ENCODE assay signal across 7 cellular contexts in the genomic region with DNA sequence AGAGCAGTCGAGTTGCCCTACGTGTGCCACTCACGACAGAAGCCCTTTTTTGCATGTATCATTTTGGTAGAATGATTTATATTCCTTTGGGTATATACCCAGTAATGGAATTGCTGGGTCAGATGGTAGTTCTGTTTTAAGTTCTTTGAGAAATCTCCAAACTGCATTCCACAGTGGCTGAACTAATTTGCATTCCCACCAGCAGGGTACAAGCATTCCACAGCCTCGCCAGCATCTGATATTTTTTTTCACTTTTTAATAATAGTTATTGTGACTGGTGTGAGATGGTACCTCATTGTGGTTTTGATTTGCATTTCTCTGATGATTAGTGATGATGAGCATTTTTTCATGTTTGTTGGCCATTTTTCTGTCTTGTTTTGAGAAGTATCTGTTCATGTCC. TPM values are rescaled to one million over a fixed set of nuclear protein-coding genes. Genes with fewer than 3 reads are reported as not detected.
DNase-seq lines count a peak whose midpoint lies in the region; FAIRE-seq and TF ChIP-seq lines count a peak whose summit lies in the region.
"Not testable (repeated sequence)": the region's sequence is repeated elsewhere in the genome, so short reads cannot be mapped to it uniquely, and the experiment has no call there.

No MANE protein-coding gene starts in this region.

- TF ChIP-seq POLR2A in H1 (IDR thresholded peaks at IDR 0.05; ENCODE audit: control extremely low read depth in 1 of 2, low read depth in 2 of 2, low read length in 2 of 2) = not testable (repeated sequence)

- not testable (repeated sequence) for H3K27ac ChIP-seq in H1 (ENCODE audit: low read depth, low read length); mesendoderm (ENCODE audit: low read depth, low read length)

- not testable (repeated sequence) for H2BK20ac ChIP-seq in H1 (ENCODE audit: low read length)

- not testable (repeated sequence) for H3K79me1 ChIP-seq in H1 (ENCODE audit: low read depth, low read length); mesendoderm (ENCODE audit: low read length)

- not testable (repeated sequence) for H2BK15ac ChIP-seq in H1 (ENCODE audit: low read length); mesendoderm (replicated peaks; ENCODE audit: low read depth)

- H3K23me2 ChIP-seq in H1 (ENCODE audit: low read depth, low read length) = not testable (repeated sequence)

- POLR2A ChIA-PET in H1 (lab: Charles Lee; ENCODE audit: partially characterized antibody) = interaction anchor here (1.8 kb wide), 1 partner anchor 11 kb away, joined by 5 read pairs; the partner anchor contains the start of gene OSBP

- not testable (repeated sequence) for H2AK5ac ChIP-seq in H1 (ENCODE audit: low read depth, low read length); mesendoderm (ENCODE audit: low read length)

- H3K4me1 ChIP-seq in H1 (replicated peaks in 1 of 4; ENCODE audit: control insufficient read depth in 3 of 4, insufficient read depth in 4 of 4, low read length in 3 of 4); mesendoderm (ENCODE audit: control insufficient read depth, low read depth, low read length): not testable (repeated sequence)

- H4K20me1 ChIP-seq in H1 (replicated peaks in 1 of 2; ENCODE audit: control insufficient read depth in 1 of 2, insufficient read depth in 2 of 2, low read length in 2 of 2) = not testable (repeated sequence)

- in situ Hi-C loops in astrocyte of the cerebellum (cut with HindIII; ENCODE audit: low sequenced_read_pairs) = not testable (repeated sequence)

- not testable (repeated sequence) for H2BK12ac ChIP-seq in H1 (ENCODE audit: low read depth, low read length)

- not testable (repeated sequence) for H2AFZ ChIP-seq in H1 (ENCODE audit: low read length)

- DNase-seq in EL (peak; percentile 11), LHCN-M2 (ENCODE audit: low read depth) (peak; percentile 6), astrocyte of the cerebellum (ENCODE audit: low read depth) (peak; percentile 11), fibroblast of pulmonary artery (ENCODE audit: low read depth) (peak; percentile 13), mesendoderm (peak; percentile 13)
- not testable (repeated sequence) for DNase-seq in H1 (ENCODE audit: low read depth in 1 of 2, low spot score in 2 of 2); progenitor cell of endocrine pancreas (ENCODE audit: low spot score, unreplicated experiment)

- H3K14ac ChIP-seq in H1 (ENCODE audit: insufficient read length) = not testable (repeated sequence)

- not testable (repeated sequence) for H2BK5ac ChIP-seq in H1 (ENCODE audit: low read depth, low read length); mesendoderm (ENCODE audit: low read length)

- H3K27me3 Mint-ChIP-seq in progenitor cell of endocrine pancreas = not testable (repeated sequence)

- H3K27ac Mint-ChIP-seq in progenitor cell of endocrine pancreas = not testable (repeated sequence)

- H3K9ac ChIP-seq in H1 (replicated peaks in 1 of 4; ENCODE audit: extremely low read depth in 1 of 4, low read depth in 3 of 4, low read length in 3 of 4); mesendoderm (ENCODE audit: low read length): not testable (repeated sequence)

- not testable (repeated sequence) for H4K91ac ChIP-seq in H1 (replicated peaks; ENCODE audit: insufficient read length, low read length)

- H3K23ac ChIP-seq in H1 (ENCODE audit: insufficient read length); mesendoderm (ENCODE audit: low read length): not testable (repeated sequence)

- TF ChIP-seq EP300 in H1 (IDR thresholded peaks at IDR 0.05; ENCODE audit: borderline replicate concordance in 1 of 2, low read depth in 2 of 2, low read length in 2 of 2) = not testable (repeated sequence)

- not testable (repeated sequence) for H3K79me2 ChIP-seq in H1 (ENCODE audit: control insufficient read depth in 1 of 2, insufficient read depth in 2 of 2, low read length in 2 of 2); mesendoderm (ENCODE audit: control insufficient read depth, insufficient read depth, low read length)

- H2BK120ac ChIP-seq in H1 (replicated peaks; ENCODE audit: low read depth, low read length); mesendoderm (ENCODE audit: low read depth, low read length): not testable (repeated sequence)

- not testable (repeated sequence) for H3K4me3 Mint-ChIP-seq in progenitor cell of endocrine pancreas (ENCODE audit: low read depth)

- not testable (repeated sequence) for TF ChIP-seq RAD21 in H1 (IDR thresholded peaks at IDR 0.05 in 1 of 2, conservative IDR thresholded peaks at IDR 0.05 in 1 of 2; ENCODE audit: low read depth in 2 of 2, low read length in 2 of 2)

- not testable (repeated sequence) for H3K4me2 ChIP-seq in H1 (ENCODE audit: insufficient read depth in 1 of 2, low read depth in 2 of 2, low read length in 2 of 2); mesendoderm (ENCODE audit: low read length)

- not testable (repeated sequence) for H3K4ac ChIP-seq in H1 (replicated peaks; ENCODE audit: insufficient read length, low read depth, low read length); mesendoderm (ENCODE audit: low read depth, low read length)

- not testable (repeated sequence) for H4K5ac ChIP-seq in H1 (ENCODE audit: insufficient read length, low read depth, low read length); mesendoderm (ENCODE audit: low read length)

- FAIRE-seq in H1 (lab: Jason Lieb, UNC) = not testable (repeated sequence)

- WGBS in H1 (ENCODE audit: extremely low coverage in 1 of 2, insufficient coverage in 1 of 2, insufficient read length in 1 of 2, insufficient replicate concordance in 2 of 2, low coverage in 1 of 2, low lambda C conversion rate in 2 of 2, missing lambda C conversion rate in 1 of 2), 2 experiments = 84% methylated on average over 4 of the region's 4 CpGs; no CpG with 5 or more reads in 1 of the 2 experiments
- no CpG with 5 or more reads among the region's 4 CpGs for WGBS in mesendoderm (ENCODE audit: extremely low coverage, insufficient coverage, low lambda C conversion rate)

- TF ChIP-seq CTCF in astrocyte of the cerebellum (IDR thresholded peaks at IDR 0.05; ENCODE audit: low read depth, low read length, missing control alignments) (peak; percentile 41), fibroblast of pulmonary artery (IDR thresholded peaks at IDR 0.05; ENCODE audit: low read length, missing control alignments) (peak; percentile 9), progenitor cell of endocrine pancreas (IDR thresholded peaks at IDR 0.05; ENCODE audit: unreplicated experiment) (peak; percentile 37)
- TF ChIP-seq CTCF in H1 (IDR thresholded peaks at IDR 0.05; ENCODE audit: control extremely low read depth in 1 of 3, insufficient read depth in 1 of 3, low read depth in 1 of 3, low read length in 3 of 3) = not testable (repeated sequence)

- H3K9me3 ChIP-seq in H1 (ENCODE audit: insufficient read depth in 2 of 2, low read depth in 1 of 2, low read length in 1 of 2) = not testable (repeated sequence)

- not testable (repeated sequence) for H3K4me1 Mint-ChIP-seq in progenitor cell of endocrine pancreas (ENCODE audit: low read depth)

- not testable (repeated sequence) for H4K8ac ChIP-seq in H1 (ENCODE audit: extremely low read depth, insufficient read depth, low read length); mesendoderm (ENCODE audit: low read depth, low read length)

- H3K4me3 ChIP-seq in astrocyte of the cerebellum (ENCODE audit: low read depth, low read length); H1 (ENCODE audit: extremely low read depth in 1 of 4, insufficient read depth in 2 of 4, low read depth in 3 of 4, low read length in 4 of 4); fibroblast of pulmonary artery (replicated peaks; ENCODE audit: low read depth, low read length); mesendoderm (ENCODE audit: low read length): not testable (repeated sequence)

- H3K36me3 Mint-ChIP-seq in progenitor cell of endocrine pancreas (ENCODE audit: insufficient read depth) = not testable (repeated sequence)

- H3K9me3 Mint-ChIP-seq in progenitor cell of endocrine pancreas (ENCODE audit: low read depth) = not testable (repeated sequence)

- H3K56ac ChIP-seq in H1 (replicated peaks; ENCODE audit: insufficient read length, low read depth, low read length); mesendoderm (ENCODE audit: low read length): not testable (repeated sequence)

- H3K18ac ChIP-seq in H1 (ENCODE audit: extremely low read depth, low read length); mesendoderm (ENCODE audit: low read length): not testable (repeated sequence)

- CTCF ChIA-PET in H1 (lab: Charles Lee; ENCODE audit: partially characterized antibody) = not testable (repeated sequence)

- H3K27me3 ChIP-seq in H1 (replicated peaks in 1 of 4; ENCODE audit: control insufficient read depth in 3 of 4, extremely low read depth in 1 of 4, insufficient read depth in 3 of 4, low read length in 3 of 4); mesendoderm (ENCODE audit: insufficient read depth, low read length, poor library complexity): not testable (repeated sequence)

- H3K36me3 ChIP-seq in H1 (ENCODE audit: control insufficient read depth in 2 of 4, insufficient read depth in 4 of 4, low read length in 3 of 4); mesendoderm (ENCODE audit: control insufficient read depth, insufficient read depth, low read length): not testable (repeated sequence)

RNA-seq across cellular contexts. Expression of gene OSBP, which starts 11.4 kb away (rescaled TPM):
- total RNA-seq in LHCN-M2 (2014; rRNA removed) (13.0 and 17.9 TPM in 2 replicates), progenitor cell of endocrine pancreas (42.7 and 46.1 TPM in 2 replicates)
- 17.9 TPM for polyA plus RNA-seq in LHCN-M2 (2012)
- 41.2 and 43.1 TPM in 2 replicates for total RNA-seq in H1 (2021; fragmentation: NEBNext Ultra II Directional; extraction: Animal tissue kit (Norgen Biotek cat#: 25700))
- 10.8 and 13.2 TPM in 2 replicates for polyA plus RNA-seq in H1 (2011; rRNA removed)
- 15.2 TPM for polyA plus RNA-seq in H1 (2011; cell fraction: cytosol; rRNA removed)
- 17.0 TPM for polyA plus RNA-seq in H1 (2011; cell fraction: nucleus; rRNA removed)
- 22.2 to 30.6 TPM (median 26.0 TPM) in 4 replicates for polyA plus RNA-seq in H1 (2012, experiment 1 of 2)
- polyA plus RNA-seq in H1 (2012, experiment 2 of 2) = 3.5 TPM
- 21.7 TPM for polyA plus RNA-seq in H1 (2013, experiment 1 of 2)
- 21.0 TPM for polyA plus RNA-seq in H1 (2013, experiment 2 of 2)
- polyA minus RNA-seq in H1 (2011; rRNA and poly(A)+ RNA removed) = 30.5 and 33.6 TPM in 2 replicates
- 16.4 TPM for polyA minus RNA-seq in H1 (2011; cell fraction: cytosol; rRNA and poly(A)+ RNA removed)
- polyA minus RNA-seq in H1 (2011; cell fraction: nucleus; rRNA and poly(A)+ RNA removed) = 21.8 TPM
- 21.5 TPM for polyA plus RNA-seq in mesendoderm (2013, experiment 1 of 2)
- polyA plus RNA-seq in mesendoderm (2013, experiment 2 of 2) = 21.1 TPM

RNA-seq across cellular contexts. Expression of gene PATL1, which starts 41.9 kb away (rescaled TPM):
- total RNA-seq in LHCN-M2 (2014; rRNA removed) (21.3 and 23.1 TPM in 2 replicates), progenitor cell of endocrine pancreas (43.0 and 43.7 TPM in 2 replicates)
- 18.9 TPM for polyA plus RNA-seq in LHCN-M2 (2012)
- 33.4 and 33.9 TPM in 2 replicates for total RNA-seq in H1 (2021; fragmentation: NEBNext Ultra II Directional; extraction: Animal tissue kit (Norgen Biotek cat#: 25700))
- polyA plus RNA-seq in H1 (2011; rRNA removed) = 23.1 and 30.4 TPM in 2 replicates
- polyA plus RNA-seq in H1 (2011; cell fraction: cytosol; rRNA removed) = 21.1 TPM
- 16.3 TPM for polyA plus RNA-seq in H1 (2011; cell fraction: nucleus; rRNA removed)
- 18.6 to 26.8 TPM (median 22.5 TPM) in 4 replicates for polyA plus RNA-seq in H1 (2012, experiment 1 of 2)
- 7.8 TPM for polyA plus RNA-seq in H1 (2012, experiment 2 of 2)
- 21.3 TPM for polyA plus RNA-seq in H1 (2013, experiment 1 of 2)
- 22.3 TPM for polyA plus RNA-seq in H1 (2013, experiment 2 of 2)
- polyA minus RNA-seq in H1 (2011; rRNA and poly(A)+ RNA removed) = 19.8 and 20.7 TPM in 2 replicates
- 12.7 TPM for polyA minus RNA-seq in H1 (2011; cell fraction: cytosol; rRNA and poly(A)+ RNA removed)
- polyA minus RNA-seq in H1 (2011; cell fraction: nucleus; rRNA and poly(A)+ RNA removed) = 14.3 TPM
- polyA plus RNA-seq in mesendoderm (2013, experiment 1 of 2) = 33.0 TPM
- polyA plus RNA-seq in mesendoderm (2013, experiment 2 of 2) = 32.9 TPM
